26 cellular contexts compared by ENCODE assay signal in genomic region chr7:26467104-26467503, GRCh38.
DNase-seq lines count a peak whose midpoint lies in the region; ATAC-seq and TF ChIP-seq lines count a peak whose summit lies in the region.
"Had no signal": no experiment of that assay in that cellular context is flagged by ENCODE, and none has a peak within 500 bp of the region (broad histone marks: within the 10 kb centered on the region; RNA-seq: fewer than 3 reads in every experiment).

No MANE protein-coding gene starts in this region.

- H3K27me3 ChIP-seq in iPS DF 6.9 (ENCODE audit: control insufficient read depth, insufficient read depth, low read length), result no peaks in the 10 kb centered on the region
- H3K27me3 ChIP-seq: BE2C, BLaER1 had no signal

- H3K36me3 Mint-ChIP-seq in osteocyte (ENCODE audit: unreplicated experiment) (no peaks in the 10 kb centered on the region), glutamatergic neuron (ENCODE audit: unreplicated experiment) (no peaks in the 10 kb centered on the region)
- no peaks in the 10 kb centered on the region for H3K36me3 Mint-ChIP-seq in activated naive CD4-positive, alpha-beta T cell treated with anti-CD3 and anti-CD28 coated beads, Interleukin-2, amount 50 U/mL, for 72 hours
- H3K36me3 Mint-ChIP-seq: CD14-positive monocyte; CD4-positive, alpha-beta memory T cell; CD4-positive, CD25-positive, alpha-beta regulatory T cell; CD8-positive, alpha-beta memory T cell had no signal

- DNase-seq in iPS DF 6.9 (ENCODE audit: low read depth, low spot score), result no peak
- DNase-seq in osteocyte (ENCODE audit: extremely low spot score, unreplicated experiment), result peak; percentile 74
- no peak for DNase-seq in activated naive CD4-positive, alpha-beta T cell treated with anti-CD3 and anti-CD28 coated beads, Interleukin-2, amount 50 U/mL, for 72 hours (ENCODE audit: low spot score in 2 of 2)
- no peak for DNase-seq in Kasumi-1 (lab: John Stamatoyannopoulos, UW)
- DNase-seq in stimulated activated naive CD8-positive, alpha-beta T cell treated with anti-CD3 and anti-CD28 coated beads, Interleukin-15, Interleukin-2, amounts not matched to agents 100 U/mL and 50 U/mL, for 24 hours, result no peak
- no peak for DNase-seq in glutamatergic neuron
- DNase-seq: 8988T; ACHN; BE2C; C1 segment of cervical spinal cord; Calu3; CD4-positive, alpha-beta memory T cell; CD4-positive, CD25-positive, alpha-beta regulatory T cell; CD8-positive, alpha-beta memory T cell; COR-L47; DMS 273 treated with DMSO at 0.1 percent for 48 hours; DMS153; DMS53; DMS79; DND-41; EL; GDM1 had no signal

- H3K4me3 ChIP-seq in HEK293 (ENCODE audit: low read depth, low read length) (no peak overlapping the region), iPS DF 6.9 (ENCODE audit: low read length) (0 out of 2 replicates have a peak overlapping the region, but pooled peaks have one; percentile 9)
- H3K4me3 ChIP-seq: BLaER1, GM12878 had no signal

- H3K4me1 Mint-ChIP-seq in osteocyte (ENCODE audit: unreplicated experiment) (no peaks in the 10 kb centered on the region), glutamatergic neuron (ENCODE audit: low read depth, unreplicated experiment) (peaks cover 15% of the 10 kb centered on the region)
- H3K4me1 Mint-ChIP-seq: CD14-positive monocyte; CD4-positive, alpha-beta memory T cell; CD4-positive, CD25-positive, alpha-beta regulatory T cell; CD8-positive, alpha-beta memory T cell had no signal

- H3K9me3 ChIP-seq in HEK293 (ENCODE audit: control insufficient read depth, insufficient read depth, low read depth, low read length) (no peaks in the 10 kb centered on the region), iPS DF 6.9 (ENCODE audit: control insufficient read depth, insufficient read depth, low read length) (no peaks in the 10 kb centered on the region)
- H3K9me3 ChIP-seq: BE2C, BLaER1 had no signal

- H3K36me3 ChIP-seq in HEK293 (ENCODE audit: control insufficient read depth in 2 of 2, insufficient read depth in 1 of 2, low read length in 2 of 2), result no peaks in the 10 kb centered on the region
- no peaks in the 10 kb centered on the region for H3K36me3 ChIP-seq in iPS DF 6.9 (ENCODE audit: control insufficient read depth, insufficient read depth, low read length)
- H3K36me3 ChIP-seq: BE2C, BLaER1 had no signal

- no peak overlapping the region for H3K27ac Mint-ChIP-seq in osteocyte (ENCODE audit: unreplicated experiment)
- H3K27ac Mint-ChIP-seq in activated naive CD4-positive, alpha-beta T cell treated with anti-CD3 and anti-CD28 coated beads, Interleukin-2, amount 50 U/mL, for 72 hours, result no peak overlapping the region
- H3K27ac Mint-ChIP-seq in glutamatergic neuron (ENCODE audit: unreplicated experiment), result no peak overlapping the region
- H3K27ac Mint-ChIP-seq: CD14-positive monocyte; CD4-positive, alpha-beta memory T cell; CD4-positive, CD25-positive, alpha-beta regulatory T cell; CD8-positive, alpha-beta memory T cell had no signal

- no CpG with 5 or more reads among the region's 8 CpGs for WGBS in iPS DF 6.9 (ENCODE audit: insufficient coverage, insufficient read length)

- H3K4me1 ChIP-seq in HEK293 (ENCODE audit: control insufficient read depth, insufficient read depth, low read length) (no peaks in the 10 kb centered on the region), iPS DF 6.9 (ENCODE audit: control insufficient read depth, insufficient read depth, low read length) (no peaks in the 10 kb centered on the region)
- H3K4me1 ChIP-seq: BE2C, BLaER1 had no signal

- POLR2A ChIA-PET in HEK293 (lab: Yijun Ruan, JAX), result no interaction called here

- H3K27me3 Mint-ChIP-seq in osteocyte (ENCODE audit: unreplicated experiment), result no peaks in the 10 kb centered on the region
- H3K27me3 Mint-ChIP-seq in glutamatergic neuron (ENCODE audit: unreplicated experiment), result peaks cover 5% of the 10 kb centered on the region

- no peak for ATAC-seq in activated naive CD4-positive, alpha-beta T cell treated with anti-CD3 and anti-CD28 coated beads, Interleukin-2, amount 50 U/mL, for 72 hours
- ATAC-seq in stimulated activated naive CD8-positive, alpha-beta T cell treated with anti-CD3 and anti-CD28 coated beads, Interleukin-15, Interleukin-2, amounts not matched to agents 100 U/mL and 50 U/mL, for 24 hours, result no peak
- ATAC-seq: GM12878 had no signal

- H3K27ac ChIP-seq in HEK293 (ENCODE audit: extremely low read depth, low read depth, low read length), result no peak overlapping the region
- H3K27ac ChIP-seq in iPS DF 6.9 (ENCODE audit: low read length), result no peak overlapping the region
- H3K27ac ChIP-seq: BLaER1 had no signal

- H3K9me3 Mint-ChIP-seq in osteocyte (ENCODE audit: unreplicated experiment), result no peaks in the 10 kb centered on the region
- no peaks in the 10 kb centered on the region for H3K9me3 Mint-ChIP-seq in activated naive CD4-positive, alpha-beta T cell treated with anti-CD3 and anti-CD28 coated beads, Interleukin-2, amount 50 U/mL, for 72 hours
- peaks cover 7% of the 10 kb centered on the region for H3K9me3 Mint-ChIP-seq in glutamatergic neuron (ENCODE audit: unreplicated experiment)
- H3K9me3 Mint-ChIP-seq: CD14-positive monocyte; CD4-positive, alpha-beta memory T cell; CD8-positive, alpha-beta memory T cell had no signal

- TF ChIP-seq CTCF in HEK293 (tag by site-specific recombination; IDR thresholded peaks at IDR 0.05) (no peak), osteocyte (IDR thresholded peaks at IDR 0.05) (no peak), glutamatergic neuron (IDR thresholded peaks at IDR 0.05; ENCODE audit: partially characterized antibody, unreplicated experiment) (no peak)

- CTCF ChIA-PET in HEK293 (lab: Yijun Ruan, JAX), result interaction anchor here (0.5 to 0.6 kb wide), 2 partner anchors 147 to 1466 kb away, joined by 3 to 4 read pairs; no protein-coding TSS in a partner anchor

- H3K4me3 Mint-ChIP-seq in osteocyte (ENCODE audit: unreplicated experiment) (no peak overlapping the region), glutamatergic neuron (ENCODE audit: unreplicated experiment) (no peak overlapping the region)
- H3K4me3 Mint-ChIP-seq: CD14-positive monocyte; CD4-positive, alpha-beta memory T cell; CD4-positive, CD25-positive, alpha-beta regulatory T cell; CD8-positive, alpha-beta memory T cell had no signal

TF ChIP-seq in HEK293, 187 proteins besides CTCF, POLR2A, EP300 and RAD21:
- TF ChIP-seq ZNF155 (tag by site-specific recombination; IDR thresholded peaks at IDR 0.05), result no peak
- no peak for TF ChIP-seq ZNF23 (tag by site-specific recombination; IDR thresholded peaks at IDR 0.05; ENCODE audit: borderline replicate concordance)
- TF ChIP-seq ZNF529 (tag by site-specific recombination; IDR thresholded peaks at IDR 0.05; ENCODE audit: insufficient replicate concordance), result no peak
- no peak for TF ChIP-seq ZNF148 (tag by site-specific recombination; IDR thresholded peaks at IDR 0.05; ENCODE audit: borderline replicate concordance)
- 0 out of 2 replicates have a peak, but pooled peaks have one; percentile 11 for TF ChIP-seq ZFHX2 (tag by site-specific recombination; conservative IDR thresholded peaks at IDR 0.05)
- TF ChIP-seq ELK4 (IDR thresholded peaks at IDR 0.05; ENCODE audit: borderline replicate concordance, low read depth, low read length), result no peak
- TF ChIP-seq EGR2 (tag by site-specific recombination; IDR thresholded peaks at IDR 0.05; ENCODE audit: low read depth), result peak; percentile 43; the same call in 1 of the 2 replicates
- no peak for TF ChIP-seq ZNF274 (IDR thresholded peaks at IDR 0.05; ENCODE audit: low read length)
- TF ChIP-seq ZNF274 (tag by site-specific recombination; IDR thresholded peaks at IDR 0.05; ENCODE audit: borderline replicate concordance), result no peak
- TF ChIP-seq ZNF350 (tag by site-specific recombination; IDR thresholded peaks at IDR 0.05), result no peak
- no peak for TF ChIP-seq ZNF843 (tag by site-specific recombination; IDR thresholded peaks at IDR 0.05)
TF ChIP-seq in HEK293: peak in this region for 2.
